ENCODE assay signal across 8 cellular contexts in the genomic region with DNA sequence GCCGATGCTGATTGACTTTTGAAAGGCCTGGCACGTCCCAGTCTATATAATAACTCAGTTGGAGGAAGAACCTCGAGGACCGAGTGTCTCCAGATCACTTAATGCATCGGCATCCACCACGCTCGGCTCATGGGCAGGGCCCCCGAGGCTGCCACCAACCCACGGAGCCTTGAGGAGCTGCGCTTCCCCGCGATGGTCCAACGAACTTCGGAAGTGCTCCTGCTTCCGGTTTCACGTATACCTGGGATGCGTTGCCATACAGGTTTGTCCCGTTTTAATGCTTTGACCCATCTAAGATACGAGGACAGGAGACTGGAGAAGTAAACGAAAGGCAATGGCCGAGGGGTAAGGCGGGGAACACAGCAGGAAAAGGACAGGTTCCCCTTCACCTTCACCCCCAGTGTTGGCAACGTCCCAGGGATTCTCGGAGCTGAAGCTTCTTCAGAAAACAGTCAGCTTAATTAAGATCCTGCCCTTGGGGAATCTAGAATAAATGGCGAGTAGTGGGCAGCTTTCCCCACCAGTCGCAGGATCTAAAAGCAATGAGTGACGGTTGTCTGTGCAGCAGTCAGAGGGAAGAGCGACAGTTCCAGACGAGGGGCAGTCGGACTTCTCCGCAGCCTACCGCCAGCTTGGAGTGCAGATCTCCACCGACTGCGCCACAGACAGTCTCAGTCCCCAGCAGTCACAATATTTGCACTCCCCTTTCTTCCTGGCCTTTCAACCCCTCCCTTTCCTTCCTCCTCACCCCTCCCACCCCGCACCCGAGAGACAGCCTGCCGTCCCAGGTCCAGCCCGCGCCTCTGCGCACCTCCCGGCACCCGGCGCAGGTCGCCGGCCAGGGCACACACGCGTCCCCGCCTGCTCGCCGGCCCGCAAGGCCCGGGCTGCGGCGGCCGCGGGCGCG. TPM values are rescaled to one million over a fixed set of nuclear protein-coding genes. Genes with fewer than 3 reads are reported as not detected.
DNase-seq lines count a peak whose midpoint lies in the region; ATAC-seq and TF ChIP-seq lines count a peak whose summit lies in the region.

No MANE protein-coding gene starts in this region.

- H3K4me3 Mint-ChIP-seq in activated CD4-positive, alpha-beta memory T cell treated with anti-CD3 and anti-CD28 coated beads for 36 hours, result peak overlapping the region; percentile 72
- H3K4me3 Mint-ChIP-seq in stimulated activated effector memory CD8-positive, alpha-beta T cell treated with anti-CD3 and anti-CD28 coated beads, Interleukin-12 subunit alpha, Interleukin-12 subunit beta, amount 100 ng/mL, for 72 hours, result peak overlapping the region; percentile 74

- H4K20me1 ChIP-seq in hepatocyte (ENCODE audit: insufficient read depth, poor library complexity, severe bottlenecking), result no peaks in the 10 kb centered on the region

- H3K27ac Mint-ChIP-seq in activated CD4-positive, alpha-beta memory T cell treated with anti-CD3 and anti-CD28 coated beads for 36 hours, result no peak overlapping the region
- H3K27ac Mint-ChIP-seq in stimulated activated effector memory CD8-positive, alpha-beta T cell treated with anti-CD3 and anti-CD28 coated beads, Interleukin-12 subunit alpha, Interleukin-12 subunit beta, amount 100 ng/mL, for 72 hours, result no peak overlapping the region

- ATAC-seq in HG02588 (IDR thresholded peaks at IDR 0.05; ENCODE audit: unreplicated experiment), result peak; percentile 58
- ATAC-seq in stimulated activated effector memory CD8-positive, alpha-beta T cell treated with anti-CD3 and anti-CD28 coated beads, Interleukin-12 subunit alpha, Interleukin-12 subunit beta, amount 100 ng/mL, for 72 hours, result peak; percentile 77

- H3K27me3 Mint-ChIP-seq in activated CD4-positive, alpha-beta memory T cell treated with anti-CD3 and anti-CD28 coated beads for 36 hours, result peaks cover 56% of the 10 kb centered on the region

- H3K9me3 ChIP-seq in hepatocyte (ENCODE audit: low read depth), result no peaks in the 10 kb centered on the region

- peak overlapping the region; percentile 94 for H3K4me2 ChIP-seq in hepatocyte

- CTCF ChIA-PET in activated CD4-positive, alpha-beta memory T cell treated with anti-CD3 and anti-CD28 coated beads for 36 hours (lab: Charles Lee), result no interaction called here

- no peaks in the 10 kb centered on the region for H3K36me3 ChIP-seq in hepatocyte (replicated peaks; ENCODE audit: insufficient read depth, low read depth)

- POLR2A ChIA-PET in activated CD4-positive, alpha-beta memory T cell treated with anti-CD3 and anti-CD28 coated beads for 36 hours (lab: Charles Lee), result no interaction called here

- no peaks in the 10 kb centered on the region for H3K4me1 ChIP-seq in hepatocyte (ENCODE audit: insufficient read depth)

- no peaks in the 10 kb centered on the region for H3K79me2 ChIP-seq in hepatocyte

- no peak for TF ChIP-seq CTCF in hepatocyte (IDR thresholded peaks at IDR 0.05; ENCODE audit: poor library complexity)

- DNase-seq in SIG-M5 treated with dmso at 0.1 percent for 504 hours (lab: John Stamatoyannopoulos, UW; ENCODE audit: unreplicated experiment) (peak; percentile 55), SIG-M5 (lab: John Stamatoyannopoulos, UW) (no peak), NCI-H1092 (lab: John Stamatoyannopoulos, UW) (peak; percentile 67), hepatocyte (ENCODE audit: low spot score) (no peak), amygdala (lab: John Stamatoyannopoulos, UW) (no peak)
- DNase-seq in activated CD4-positive, alpha-beta memory T cell treated with anti-CD3 and anti-CD28 coated beads for 36 hours, result peak; percentile 26
- DNase-seq in stimulated activated effector memory CD8-positive, alpha-beta T cell treated with anti-CD3 and anti-CD28 coated beads, Interleukin-12 subunit alpha, Interleukin-12 subunit beta, amount 100 ng/mL, for 72 hours (ENCODE audit: low spot score in 2 of 2), result peak in 1 of 2 donors; percentile 53

- WGBS in hepatocyte (ENCODE audit: low lambda C conversion rate, missing lambda C conversion rate), result 2% methylated on average over 54 of the region's 58 CpGs

- peaks cover 3% of the 10 kb centered on the region for H3K9me3 Mint-ChIP-seq in activated CD4-positive, alpha-beta memory T cell treated with anti-CD3 and anti-CD28 coated beads for 36 hours
- peaks cover 2% of the 10 kb centered on the region for H3K9me3 Mint-ChIP-seq in stimulated activated effector memory CD8-positive, alpha-beta T cell treated with anti-CD3 and anti-CD28 coated beads, Interleukin-12 subunit alpha, Interleukin-12 subunit beta, amount 100 ng/mL, for 72 hours

- H3K4me1 Mint-ChIP-seq in activated CD4-positive, alpha-beta memory T cell treated with anti-CD3 and anti-CD28 coated beads for 36 hours (ENCODE audit: low read depth), result peaks cover 17% of the 10 kb centered on the region
- H3K4me1 Mint-ChIP-seq in stimulated activated effector memory CD8-positive, alpha-beta T cell treated with anti-CD3 and anti-CD28 coated beads, Interleukin-12 subunit alpha, Interleukin-12 subunit beta, amount 100 ng/mL, for 72 hours, result peaks cover 14% of the 10 kb centered on the region

- H3K27me3 ChIP-seq in hepatocyte, result peaks cover 88% of the 10 kb centered on the region

- H2AFZ ChIP-seq in hepatocyte, result peak overlapping the region; percentile 6

- H3K36me3 Mint-ChIP-seq in activated CD4-positive, alpha-beta memory T cell treated with anti-CD3 and anti-CD28 coated beads for 36 hours, result peaks cover 4% of the 10 kb centered on the region
- no peaks in the 10 kb centered on the region for H3K36me3 Mint-ChIP-seq in stimulated activated effector memory CD8-positive, alpha-beta T cell treated with anti-CD3 and anti-CD28 coated beads, Interleukin-12 subunit alpha, Interleukin-12 subunit beta, amount 100 ng/mL, for 72 hours

- no peak overlapping the region for H3K4me3 ChIP-seq in hepatocyte

- H3K9me2 ChIP-seq in hepatocyte (replicated peaks; ENCODE audit: insufficient read depth), result no peaks in the 10 kb centered on the region

- no peak overlapping the region for H3K27ac ChIP-seq in hepatocyte

- intact Hi-C loops in activated CD4-positive, alpha-beta memory T cell treated with anti-CD3 and anti-CD28 coated beads for 36 hours (cut with micrococcal nuclease), result loop anchor here (2.0 to 10.0 kb wide), 3 partner anchors 19 to 1683 kb away; partner anchors contain the start of gene TWIST1

RNA-seq across cellular contexts. Expression of gene SP8, which starts 10.7 kb away (rescaled TPM):
- total RNA-seq in activated CD4-positive, alpha-beta memory T cell treated with anti-CD3 and anti-CD28 coated beads for 36 hours, result not detected
- 0.12 and 1.0 TPM in 2 replicates for total RNA-seq in hepatocyte
- 0.04 and 0.10 TPM in 2 replicates for polyA plus RNA-seq in hepatocyte

Comparison
In these comparisons a context has a peak if more than half of its experiments do, and no peak if none do; other contexts are left out.
1. DNase-seq: peak in SIG-M5 treated with dmso at 0.1 percent for 504 hours (single experiment), NCI-H1092 (single experiment) and activated CD4-positive, alpha-beta memory T cell treated with anti-CD3 and anti-CD28 coated beads for 36 hours (single experiment); none in SIG-M5 (single experiment), hepatocyte (single experiment) and amygdala (0 of 56).